Comparison of ENCODE assay signal across 25 cellular contexts in genomic region chr4:65789850-65790249, GRCh38.
DNase-seq lines count a peak whose midpoint lies in the region; TF ChIP-seq lines count a peak whose summit lies in the region.
"Had no signal": no experiment of that assay in that cellular context is flagged by ENCODE, and none has a peak within 500 bp of the region (broad histone marks: within the 10 kb centered on the region; RNA-seq: fewer than 3 reads in every experiment).

No MANE protein-coding gene starts in this region.

- TF ChIP-seq POLR2A in spleen (IDR thresholded peaks at IDR 0.05), result no peak

- H3K27ac ChIP-seq in hepatocyte (no peak overlapping the region), tibial artery (no peak overlapping the region), spleen (no peak overlapping the region)
- H3K27ac ChIP-seq: C4-2B, GM23248, RWPE1 had no signal

- no peak overlapping the region for H3K4me3 ChIP-seq in astrocyte of the cerebellum (ENCODE audit: low read depth, low read length)
- H3K4me3 ChIP-seq in hepatocyte, result no peak overlapping the region
- no peak overlapping the region for H3K4me3 ChIP-seq in tibial artery
- H3K4me3 ChIP-seq in spleen, result no peak overlapping the region
- H3K4me3 ChIP-seq: GM12878, GM23248 had no signal

- DNase-seq in Caki2 (ENCODE audit: low read depth) (peak; percentile 12), NCI-H446 (lab: John Stamatoyannopoulos, UW) (peak; percentile 65 to 87), astrocyte of the cerebellum (ENCODE audit: low read depth) (peak; percentile 40), fibroblast of the conjunctiva (ENCODE audit: low read depth) (peak; percentile 3), hepatocyte (ENCODE audit: low spot score) (no peak), tibial artery (no peak), spleen (no peak)
- DNase-seq: Caco-2; CD8-positive, alpha-beta T cell; DMS 273 treated with DMSO at 0.1 percent for 48 hours; DMS79; EL; GDM1; GM23248; HCEC 1CT; Karpas-422; NCI-H1092 treated with DMSO at 0.1 percent for 48 hours; NCI-H146; NCI-H1930; NCI-H2107; NCI-H526; SHP77 had no signal

- no peaks in the 10 kb centered on the region for H4K20me1 ChIP-seq in hepatocyte (ENCODE audit: insufficient read depth, poor library complexity, severe bottlenecking)

- H3K36me3 ChIP-seq in hepatocyte (replicated peaks; ENCODE audit: insufficient read depth, low read depth) (no peaks in the 10 kb centered on the region), tibial artery (no peaks in the 10 kb centered on the region), spleen (no peaks in the 10 kb centered on the region)

- H2AFZ ChIP-seq in hepatocyte, result no peak overlapping the region
- H2AFZ ChIP-seq: GM23248 had no signal

- TF ChIP-seq CTCF in astrocyte of the cerebellum (IDR thresholded peaks at IDR 0.05; ENCODE audit: low read depth, low read length, missing control alignments) (no peak), hepatocyte (IDR thresholded peaks at IDR 0.05; ENCODE audit: poor library complexity) (no peak), tibial artery (IDR thresholded peaks at IDR 0.05) (no peak), spleen (IDR thresholded peaks at IDR 0.05 in 8 of 11, conservative IDR thresholded peaks at IDR 0.05 in 3 of 11) (no peak)

- WGBS in hepatocyte (ENCODE audit: low lambda C conversion rate, missing lambda C conversion rate), result 77% methylated on average over 3 of the region's 3 CpGs
- 76 to 89% (median 83%) methylated on average over 3 of the region's 3 CpGs for WGBS in spleen, 5 donors

- in situ Hi-C loops in Caki2 (cut with HindIII; ENCODE audit: low pct_unique_long_range_greater_than_20kb, low sequenced_read_pairs), result no loop called here
- in situ Hi-C loops in astrocyte of the cerebellum (cut with HindIII; ENCODE audit: low sequenced_read_pairs), result no loop called here

- no peaks in the 10 kb centered on the region for H3K9me2 ChIP-seq in hepatocyte (replicated peaks; ENCODE audit: insufficient read depth)

- H3K27me3 ChIP-seq in hepatocyte (no peaks in the 10 kb centered on the region), tibial artery (no peaks in the 10 kb centered on the region), spleen (replicated peaks in 1 of 7) (no peaks in the 10 kb centered on the region)

- intact Hi-C loops in tibial artery (cut with DNase I; ENCODE audit: low total_unique reads), result no loop called here
- intact Hi-C loops in spleen (cut with DNase I; ENCODE audit: low total_unique reads), result no loop called here

- H3K4me1 ChIP-seq in hepatocyte (ENCODE audit: insufficient read depth) (no peaks in the 10 kb centered on the region), tibial artery (no peaks in the 10 kb centered on the region), spleen (no peaks in the 10 kb centered on the region)
- H3K4me1 ChIP-seq: Caco-2 had no signal

- no peaks in the 10 kb centered on the region for H3K79me2 ChIP-seq in hepatocyte

- H3K4me2 ChIP-seq in hepatocyte, result no peak overlapping the region

- H3K9me3 ChIP-seq in hepatocyte (ENCODE audit: low read depth) (no peaks in the 10 kb centered on the region), tibial artery (no peaks in the 10 kb centered on the region), spleen (no peaks in the 10 kb centered on the region)
- H3K9me3 ChIP-seq: Caco-2 had no signal

Comparison
In these comparisons a context has a peak if more than half of its experiments do, and no peak if none do; other contexts are left out.
1. DNase-seq: peak in Caki2 (single experiment), NCI-H446 (2 of 2), astrocyte of the cerebellum (single experiment) and fibroblast of the conjunctiva (single experiment); none in hepatocyte (single experiment), tibial artery (0 of 2) and spleen (single experiment).